ENCODE assay signal across 27 cellular contexts in genomic region chr9:93595461-93595860, GRCh38. TPM values are rescaled to one million over a fixed set of nuclear protein-coding genes. Genes with fewer than 3 reads are reported as not detected.
DNase-seq lines count a peak whose midpoint lies in the region; ATAC-seq, FAIRE-seq and TF ChIP-seq lines count a peak whose summit lies in the region.
"Had no signal": no experiment of that assay in that cellular context is flagged by ENCODE, and none has a peak within 500 bp of the region (broad histone marks: within the 10 kb centered on the region; RNA-seq: fewer than 3 reads in every experiment).

No MANE protein-coding gene starts in this region.

- POLR2A ChIA-PET in A549 (lab: Yijun Ruan, JAX), result no interaction called here

- H3K4me3 ChIP-seq in A549 (no peak overlapping the region), colonic mucosa (no peak overlapping the region)
- H3K4me3 ChIP-seq: BLaER1, SJSA1 had no signal

- H3K27me3 Mint-ChIP-seq in osteocyte (ENCODE audit: unreplicated experiment), result no peaks in the 10 kb centered on the region
- H3K27me3 Mint-ChIP-seq: CD4-positive, CD25-positive, alpha-beta regulatory T cell had no signal

- TF ChIP-seq EP300 in A549 (IDR thresholded peaks at IDR 0.05), result no peak

- no peak overlapping the region for H3K27ac Mint-ChIP-seq in osteocyte (ENCODE audit: unreplicated experiment)

- no peaks in the 10 kb centered on the region for H3K36me3 ChIP-seq in colonic mucosa
- H3K36me3 ChIP-seq: BLaER1, SJSA1 had no signal

- peaks cover 27% of the 10 kb centered on the region for H3K4me1 Mint-ChIP-seq in osteocyte (ENCODE audit: unreplicated experiment)

- no peak overlapping the region for H3K9ac ChIP-seq in colonic mucosa (ENCODE audit: low read depth in 2 of 2, low read length in 2 of 2)
- H3K9ac ChIP-seq: BLaER1 had no signal

- no peaks in the 10 kb centered on the region for H3K9me3 ChIP-seq in A549
- H3K9me3 ChIP-seq in colonic mucosa, result no peaks in the 10 kb centered on the region
- H3K9me3 ChIP-seq: BLaER1, SJSA1 had no signal

- H3K27ac ChIP-seq in A549 (no peak overlapping the region), colonic mucosa (no peak overlapping the region)
- H3K27ac ChIP-seq: BLaER1, SJSA1 had no signal

- peak; percentile 7 for DNase-seq in activated CD4-positive, CD25-positive, alpha-beta regulatory T cell treated with anti-CD3 and anti-CD28 coated beads, Interleukin-2, amount 50 U/mL, for 72 hours
- DNase-seq in A549 (ENCODE audit: low read depth in 1 of 2, low spot score in 1 of 2) (no peak), colonic mucosa (peak; percentile 8), osteocyte (ENCODE audit: extremely low spot score, unreplicated experiment) (peak; percentile 70), foreskin melanocyte (no peak), H4 (ENCODE audit: low spot score) (no peak), DMS153 treated with DMSO at 0.1 percent for 48 hours (lab: John Stamatoyannopoulos, UW; ENCODE audit: unreplicated experiment) (no peak)
- DNase-seq: 8988T; CD4-positive, CD25-positive, alpha-beta regulatory T cell; DMS53; GOT3; HCEC 1CT; KBM-7; MV-4-11; NCI-H1105; NCI-H146; NCI-H1930; NCI-H2107; NCI-H446; NCI-H524 treated with DMSO at 0.1 percent for 48 hours; Right ventricle myocardium superior; RPMI8226 had no signal

- H3K4me1 ChIP-seq in A549 (peaks cover 9% of the 10 kb centered on the region; the same call in 1 of the 3 replicates), colonic mucosa (peaks cover 27% of the 10 kb centered on the region)

- no peak for TF ChIP-seq RAD21 in A549 (conservative IDR thresholded peaks at IDR 0.05 in 1 of 2, IDR thresholded peaks at IDR 0.05 in 1 of 2)

- peaks cover 2% of the 10 kb centered on the region for H3K36me3 Mint-ChIP-seq in osteocyte (ENCODE audit: unreplicated experiment)

- CTCF ChIA-PET in A549 (lab: Yijun Ruan, JAX), result no interaction called here

- intact Hi-C loops in colonic mucosa (cut with DNase I), result no loop called here

- ATAC-seq in activated CD4-positive, CD25-positive, alpha-beta regulatory T cell treated with anti-CD3 and anti-CD28 coated beads, Interleukin-2, amount 50 U/mL, for 24 hours, result no peak
- ATAC-seq in A549, result no peak

- H3K9me3 Mint-ChIP-seq in osteocyte (ENCODE audit: unreplicated experiment), result no peaks in the 10 kb centered on the region

- TF ChIP-seq CTCF in A549 (IDR thresholded peaks at IDR 0.05) (no peak), colonic mucosa (IDR thresholded peaks at IDR 0.05) (no peak), osteocyte (IDR thresholded peaks at IDR 0.05) (no peak)

- FAIRE-seq in A549 (lab: Jason Lieb, UNC), result no peak
- FAIRE-seq: D721Med, GM18507 had no signal

- TF ChIP-seq POLR2A in A549 (IDR thresholded peaks at IDR 0.05; ENCODE audit: low read length), result no peak

- WGBS in A549 (ENCODE audit: missing lambda C conversion rate), result 96% methylated on average over 5 of the region's 5 CpGs

- H3K4me3 Mint-ChIP-seq in osteocyte (ENCODE audit: unreplicated experiment), result no peak overlapping the region

- no peaks in the 10 kb centered on the region for H3K27me3 ChIP-seq in colonic mucosa
- H3K27me3 ChIP-seq: BLaER1, SJSA1 had no signal

- H3K4me2 ChIP-seq in A549, result no peak overlapping the region

TF ChIP-seq in A549, 52 proteins besides CTCF, POLR2A, EP300 and RAD21:
- TF ChIP-seq MYC (IDR thresholded peaks at IDR 0.05; ENCODE audit: borderline replicate concordance, low read length) (no peak), TFCP2L1 (CRISPR knock-in tag; IDR thresholded peaks at IDR 0.05) (no peak), MAFK (IDR thresholded peaks at IDR 0.05; ENCODE audit: partially characterized antibody) (peak; percentile 33), CEBPB (IDR thresholded peaks at IDR 0.05) (no peak), CBX8 (IDR thresholded peaks at IDR 0.05) (no peak), HOXB13 (CRISPR knock-in tag; IDR thresholded peaks at IDR 0.05; ENCODE audit: low read depth) (no peak)
TF ChIP-seq in A549: peak in this region for 1.

RNA-seq across cellular contexts. Expression of gene PHF2, which starts 19.1 kb away (rescaled TPM):
- polyA plus RNA-seq in A549 (2011; rRNA removed) (8.1 and 9.6 TPM in 2 replicates), A549 (2017; fragmentation: RNase III; extraction: RNeasy Plus Mini Kit Qiagen cat#74134 plus additional on column Dnase treatment) (11.2 to 12.2 TPM (median 11.7 TPM) in 3 replicates)
- 9.0 and 11.0 TPM in 2 replicates for polyA plus RNA-seq in A549 (2012; cell fraction: cytosol; rRNA removed)
- 15.6 and 16.4 TPM in 2 replicates for polyA plus RNA-seq in A549 (2012; cell fraction: nucleus; rRNA removed)
- 5.6 and 6.2 TPM in 2 replicates for polyA minus RNA-seq in A549 (2011; rRNA and poly(A)+ RNA removed)
- total RNA-seq in colonic mucosa (10 to 100 TPM; 22.7 to 23.4 TPM), osteocyte (39.9 and 40.3 TPM in 2 replicates)
- total RNA-seq in H4 (2014; rRNA removed; shearing (Covaris generic)), result 5.8 and 8.2 TPM in 2 replicates

Comparison
In these comparisons a context has a peak if more than half of its experiments do, and no peak if none do; other contexts are left out.
1. DNase-seq: peak in activated CD4-positive, CD25-positive, alpha-beta regulatory T cell treated with anti-CD3 and anti-CD28 coated beads, Interleukin-2, amount 50 U/mL, for 72 hours (single experiment), colonic mucosa (single experiment) and osteocyte (single experiment); none in A549 (0 of 2), foreskin melanocyte (single experiment), H4 (single experiment) and DMS153 treated with DMSO at 0.1 percent for 48 hours (single experiment).